Comparison of ENCODE assay signal across 15 cellular contexts in the genomic region with DNA sequence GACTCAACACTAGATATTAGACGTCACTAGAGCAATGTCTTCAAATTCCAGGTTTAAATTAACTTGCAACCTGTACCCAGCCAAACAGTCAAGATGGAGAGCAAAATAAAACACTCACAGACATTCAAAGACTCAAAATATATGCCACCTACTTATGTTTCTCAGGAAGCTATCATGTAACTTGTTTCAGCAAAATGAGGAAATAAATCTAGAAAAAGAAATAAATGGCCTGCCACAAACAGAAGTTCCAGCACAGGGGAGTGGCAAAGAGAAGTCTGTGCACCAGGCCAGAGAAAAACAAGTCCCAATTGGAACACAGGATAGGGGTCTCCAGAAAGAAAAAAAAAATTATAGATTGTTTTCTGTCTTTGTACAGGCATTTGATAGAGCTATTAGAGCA.
"Had no signal": no experiment of that assay in that cellular context is flagged by ENCODE, and none has a peak within 500 bp of the region (broad histone marks: within the 10 kb centered on the region; RNA-seq: fewer than 3 reads in every experiment).

No MANE protein-coding gene starts in this region.

- ATAC-seq: esophagus mucosa; left lung; sciatic nerve; stimulated activated naive CD8-positive, alpha-beta T cell treated with anti-CD3 and anti-CD28 coated beads, Interleukin-15, Interleukin-2, amounts not matched to agents 100 U/mL and 50 U/mL, for 24 hours had no signal

- H3K4me3 Mint-ChIP-seq: activated naive CD8-positive, alpha-beta T cell; neural progenitor cell had no signal

- H3K27ac Mint-ChIP-seq: activated naive CD8-positive, alpha-beta T cell; naive B cell; neural progenitor cell had no signal

- H3K4me1 Mint-ChIP-seq: naive B cell, neural progenitor cell had no signal

- H3K36me3 Mint-ChIP-seq: activated naive CD8-positive, alpha-beta T cell; naive B cell had no signal

- DNase-seq: activated CD4-positive, alpha-beta T cell treated with anti-CD3 and anti-CD28 coated beads, Interleukin-2, amount 50 U/mL, for 1 hour; activated CD8-positive, alpha-beta memory T cell treated with anti-CD3 and anti-CD28 coated beads for 24 hours; activated gamma-delta T cell treated with Interleukin-2 at 50 U/mL for 16 hours; amniotic stem cell; caudate nucleus; hippocampal formation; left lung; naive B cell; ovary; stimulated activated naive CD8-positive, alpha-beta T cell treated with anti-CD3 and anti-CD28 coated beads, Interleukin-15, Interleukin-2, amounts not matched to agents 100 U/mL and 50 U/mL, for 24 hours; transverse colon had no signal
